28 cellular contexts compared by ENCODE assay signal in the genomic region with DNA sequence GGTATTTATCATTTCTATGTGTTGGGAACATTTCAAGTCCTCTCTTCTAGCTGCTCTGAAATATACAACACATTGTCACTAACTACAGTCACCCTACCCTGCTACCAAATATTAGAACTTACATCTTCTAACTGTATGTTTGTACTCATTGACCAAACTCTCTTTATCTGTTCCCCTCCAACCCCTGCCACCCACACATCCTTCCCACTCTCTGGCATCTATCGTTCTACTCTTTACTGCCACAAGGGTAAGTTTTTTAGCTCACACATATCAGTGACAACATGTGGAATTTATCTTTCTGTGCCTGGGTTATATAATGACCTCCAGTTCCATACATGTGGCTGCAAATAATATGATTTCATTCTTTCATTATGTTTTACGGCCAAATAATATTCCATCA.
"Had no signal": no experiment of that assay in that cellular context is flagged by ENCODE, and none has a peak within 500 bp of the region (broad histone marks: within the 10 kb centered on the region; RNA-seq: fewer than 3 reads in every experiment).

No MANE protein-coding gene starts in this region.

- H3K4me3 Mint-ChIP-seq: naive thymus-derived CD8-positive, alpha-beta T cell; nephron; neural progenitor cell; stimulated activated effector memory CD8-positive, alpha-beta T cell treated with anti-CD3 and anti-CD28 coated beads, Interleukin-12 subunit alpha, Interleukin-12 subunit beta, amount 100 ng/mL, for 72 hours; stimulated activated naive CD8-positive, alpha-beta T cell treated with anti-CD3 and anti-CD28 coated beads, Interleukin-15, Interleukin-2, amounts not matched to agents 100 ng/mL and 50 ng/mL, for 24 hours had no signal

- H3K4me3 ChIP-seq: heart right ventricle, hepatocyte, left ventricle myocardium inferior, lower lobe of right lung, neural progenitor cell, ovary, spleen, suprapubic skin, thoracic aorta, tibial artery, upper lobe of left lung, vagina had no signal

- DNase-seq: heart right ventricle; islet precursor cell; left ventricle myocardium inferior; lower lobe of right lung; mammary epithelial cell; mesenchymal stem cell; naive thymus-derived CD8-positive, alpha-beta T cell; occipital lobe; ovary; retina; right cardiac atrium; small intestine; spleen; stimulated activated CD4-positive, alpha-beta T cell treated with anti-CD3 and anti-CD28 coated beads, Interleukin-4, amount 100 ng/mL, for 24 hours; stimulated activated naive CD4-positive, alpha-beta T cell; tibial artery had no signal

- H3K36me3 Mint-ChIP-seq: neural progenitor cell; stimulated activated effector memory CD8-positive, alpha-beta T cell treated with anti-CD3 and anti-CD28 coated beads, Interleukin-12 subunit alpha, Interleukin-12 subunit beta, amount 100 ng/mL, for 72 hours had no signal

- ATAC-seq: heart right ventricle; lower lobe of right lung; naive thymus-derived CD8-positive, alpha-beta T cell; right cardiac atrium; sciatic nerve; stimulated activated effector memory CD8-positive, alpha-beta T cell treated with anti-CD3 and anti-CD28 coated beads, Interleukin-12 subunit alpha, Interleukin-12 subunit beta, amount 100 ng/mL, for 72 hours had no signal

- H3K9ac ChIP-seq: neural progenitor cell had no signal

- FAIRE-seq: small intestine had no signal

- H3K36me3 ChIP-seq: heart right ventricle, left ventricle myocardium inferior, lower lobe of right lung, neural progenitor cell, neutrophil, ovary, spleen, suprapubic skin, thoracic aorta, tibial artery, upper lobe of left lung, vagina had no signal

- H3K9me3 ChIP-seq: lower lobe of right lung, neutrophil, ovary, suprapubic skin, thoracic aorta, tibial artery, upper lobe of left lung, vagina had no signal

- H3K27me3 Mint-ChIP-seq: naive thymus-derived CD8-positive, alpha-beta T cell; progenitor cell of endocrine pancreas; stimulated activated naive CD8-positive, alpha-beta T cell treated with anti-CD3 and anti-CD28 coated beads, Interleukin-15, Interleukin-2, amounts not matched to agents 100 ng/mL and 50 ng/mL, for 24 hours had no signal

- H3K27ac Mint-ChIP-seq: nephron; neural progenitor cell; progenitor cell of endocrine pancreas; stimulated activated effector memory CD8-positive, alpha-beta T cell treated with anti-CD3 and anti-CD28 coated beads, Interleukin-12 subunit alpha, Interleukin-12 subunit beta, amount 100 ng/mL, for 72 hours; stimulated activated naive CD8-positive, alpha-beta T cell treated with anti-CD3 and anti-CD28 coated beads, Interleukin-15, Interleukin-2, amounts not matched to agents 100 ng/mL and 50 ng/mL, for 24 hours had no signal

- H2AFZ ChIP-seq: hepatocyte, neural progenitor cell had no signal

- H3K79me2 ChIP-seq: hepatocyte had no signal

- H3K27ac ChIP-seq: heart right ventricle, hepatocyte, left ventricle myocardium inferior, lower lobe of right lung, neural progenitor cell, neutrophil, ovary, spleen, suprapubic skin, thoracic aorta, tibial artery, upper lobe of left lung, vagina had no signal

- H3K4me1 ChIP-seq: heart right ventricle, left ventricle myocardium inferior, lower lobe of right lung, neural progenitor cell, spleen, upper lobe of left lung, vagina had no signal

- H3K4me1 Mint-ChIP-seq: nephron; neural progenitor cell; stimulated activated effector memory CD8-positive, alpha-beta T cell treated with anti-CD3 and anti-CD28 coated beads, Interleukin-12 subunit alpha, Interleukin-12 subunit beta, amount 100 ng/mL, for 72 hours had no signal

- H3K27me3 ChIP-seq: heart right ventricle, hepatocyte, neural progenitor cell, neutrophil, ovary, spleen, suprapubic skin, tibial artery, upper lobe of left lung, vagina had no signal

- H3K4me2 ChIP-seq: hepatocyte, neural progenitor cell had no signal
